In the genomic region with DNA sequence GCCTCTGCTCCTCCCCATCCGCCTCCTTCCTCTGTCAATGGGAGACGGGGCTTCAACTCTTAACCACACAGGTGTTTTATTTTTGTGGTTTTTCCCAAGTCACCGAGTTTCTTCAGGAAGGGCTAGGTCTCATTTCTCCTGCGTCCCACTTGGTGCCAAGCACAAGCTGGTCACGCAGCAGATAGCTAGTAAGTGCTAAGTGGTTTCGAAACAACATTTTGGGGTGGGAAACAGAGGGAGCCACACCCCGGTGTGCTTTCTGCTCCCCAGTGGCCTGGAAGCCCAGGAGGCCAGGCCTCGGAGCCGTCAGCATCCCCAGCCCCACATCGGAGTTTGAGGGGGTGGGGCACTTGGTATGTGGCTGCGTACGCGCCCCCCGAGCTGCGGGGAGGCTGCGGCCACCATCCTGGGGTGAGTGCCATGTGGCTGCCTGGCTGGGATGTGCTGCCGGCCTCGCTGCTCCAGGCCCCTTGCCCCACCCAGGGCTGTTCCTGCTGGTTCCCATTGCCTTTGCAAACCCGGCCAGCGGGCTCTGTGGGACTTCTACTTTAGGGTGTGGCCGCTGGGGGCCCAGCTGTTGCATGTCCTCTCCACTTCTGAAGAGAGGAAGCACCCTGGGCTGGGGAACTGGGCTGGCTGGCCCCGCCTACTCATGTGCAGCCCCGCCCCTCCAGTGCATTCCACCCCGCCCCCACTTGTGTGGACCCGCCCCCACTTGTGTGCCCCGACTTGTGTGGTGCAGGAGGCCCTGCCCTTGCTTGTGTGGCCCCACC, we compare ENCODE assay signal across 1 cellular context.
TF ChIP-seq lines count a peak whose summit lies in the region.

No MANE protein-coding gene starts in this region.

TF ChIP-seq in HCT116, 20 proteins besides CTCF, POLR2A, EP300 and RAD21 (continued from another document):
- TF ChIP-seq, protein P1, sequence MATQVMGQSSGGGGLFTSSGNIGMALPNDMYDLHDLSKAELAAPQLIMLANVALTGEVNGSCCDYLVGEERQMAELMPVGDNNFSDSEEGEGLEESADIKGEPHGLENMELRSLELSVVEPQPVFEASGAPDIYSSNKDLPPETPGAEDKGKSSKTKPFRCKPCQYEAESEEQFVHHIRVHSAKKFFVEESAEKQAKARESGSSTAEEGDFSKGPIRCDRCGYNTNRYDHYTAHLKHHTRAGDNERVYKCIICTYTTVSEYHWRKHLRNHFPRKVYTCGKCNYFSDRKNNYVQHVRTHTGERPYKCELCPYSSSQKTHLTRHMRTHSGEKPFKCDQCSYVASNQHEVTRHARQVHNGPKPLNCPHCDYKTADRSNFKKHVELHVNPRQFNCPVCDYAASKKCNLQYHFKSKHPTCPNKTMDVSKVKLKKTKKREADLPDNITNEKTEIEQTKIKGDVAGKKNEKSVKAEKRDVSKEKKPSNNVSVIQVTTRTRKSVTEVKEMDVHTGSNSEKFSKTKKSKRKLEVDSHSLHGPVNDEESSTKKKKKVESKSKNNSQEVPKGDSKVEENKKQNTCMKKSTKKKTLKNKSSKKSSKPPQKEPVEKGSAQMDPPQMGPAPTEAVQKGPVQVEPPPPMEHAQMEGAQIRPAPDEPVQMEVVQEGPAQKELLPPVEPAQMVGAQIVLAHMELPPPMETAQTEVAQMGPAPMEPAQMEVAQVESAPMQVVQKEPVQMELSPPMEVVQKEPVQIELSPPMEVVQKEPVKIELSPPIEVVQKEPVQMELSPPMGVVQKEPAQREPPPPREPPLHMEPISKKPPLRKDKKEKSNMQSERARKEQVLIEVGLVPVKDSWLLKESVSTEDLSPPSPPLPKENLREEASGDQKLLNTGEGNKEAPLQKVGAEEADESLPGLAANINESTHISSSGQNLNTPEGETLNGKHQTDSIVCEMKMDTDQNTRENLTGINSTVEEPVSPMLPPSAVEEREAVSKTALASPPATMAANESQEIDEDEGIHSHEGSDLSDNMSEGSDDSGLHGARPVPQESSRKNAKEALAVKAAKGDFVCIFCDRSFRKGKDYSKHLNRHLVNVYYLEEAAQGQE (IDR thresholded peaks at IDR 0.05; ENCODE audit: low read depth) = no peak
- no peak for TF ChIP-seq ELF1 (IDR thresholded peaks at IDR 0.05; ENCODE audit: borderline replicate concordance, low read depth)
- TF ChIP-seq YY1 (IDR thresholded peaks at IDR 0.05; ENCODE audit: extremely low read depth, insufficient replicate concordance, low read depth, low read length) = no peak
- TF ChIP-seq TCF7L2 (IDR thresholded peaks at IDR 0.05; ENCODE audit: borderline replicate concordance, extremely low read depth, insufficient read depth, insufficient read length) = no peak
- TF ChIP-seq EGR1 (IDR thresholded peaks at IDR 0.05; ENCODE audit: low read depth) = no peak
TF ChIP-seq in HCT116: peak in this region for 0.
